In genomic region chr12:57840701-57841100, GRCh38 we compare ENCODE assay signal across 11 cellular contexts. TPM values are rescaled to one million over a fixed set of nuclear protein-coding genes. Genes with fewer than 3 reads are reported as not detected.
DNase-seq lines count a peak whose midpoint lies in the region; ATAC-seq and TF ChIP-seq lines count a peak whose summit lies in the region.
"Had no signal": no experiment of that assay in that cellular context is flagged by ENCODE, and none has a peak within 500 bp of the region (broad histone marks: within the 10 kb centered on the region; RNA-seq: fewer than 3 reads in every experiment).

No MANE protein-coding gene starts in this region.

- peaks cover 87 to 88% of the 10 kb centered on the region in 2 donors for H3K4me1 Mint-ChIP-seq in natural killer cell
- peaks cover 65 to 66% of the 10 kb centered on the region in 2 donors for H3K4me1 Mint-ChIP-seq in natural killer cell treated with Interleukin-12 subunit alpha and Interleukin-12 subunit beta and Interleukin-15 and Interleukin-18, amount 100 ng/mL, for 72 hours (ENCODE audit: low read depth in 2 of 2)
- H3K4me1 Mint-ChIP-seq in WTC11 = peaks cover 87% of the 10 kb centered on the region

- H3K27ac ChIP-seq in iPS-20b (ENCODE audit: low read length) (no peak overlapping the region), vagina (peak overlapping the region; percentile 99)

- TF ChIP-seq CTCF in natural killer cell (IDR thresholded peaks at IDR 0.05) (no peak), WTC11 (IDR thresholded peaks at IDR 0.05) (no peak), vagina (IDR thresholded peaks at IDR 0.05) (no peak), GM13977 (IDR thresholded peaks at IDR 0.05; ENCODE audit: extremely low read depth, insufficient read depth, missing control alignments) (no peak)

- H3K9ac ChIP-seq in iPS-20b (ENCODE audit: low read depth, low read length) = peak overlapping the region; percentile 34; the same call in 1 of the 2 replicates

- no peak for TF ChIP-seq POLR2A in vagina (IDR thresholded peaks at IDR 0.05)

- no peaks in the 10 kb centered on the region for H3K9me3 ChIP-seq in iPS-20b (ENCODE audit: insufficient read depth, low read depth, low read length)
- H3K9me3 ChIP-seq in vagina = no peaks in the 10 kb centered on the region

- peak overlapping the region; percentile 7; the same call in 1 of the 2 replicates for H3K4me3 ChIP-seq in iPS-20b (ENCODE audit: low read length)
- H3K4me3 ChIP-seq in vagina = peak overlapping the region in 1 of 2 donors; percentile 8

- in situ Hi-C loops in GM13977 (cut with MboI; ENCODE audit: low pct_unique_long_range_greater_than_20kb, low sequenced_read_pairs, unreplicated experiment) = no loop called here

- H3K36me3 ChIP-seq in iPS-20b (ENCODE audit: insufficient read depth, low read depth, low read length) = no peaks in the 10 kb centered on the region
- H3K36me3 ChIP-seq in vagina = no peaks in the 10 kb centered on the region

- H3K4me3 Mint-ChIP-seq in natural killer cell = no peak overlapping the region
- no peak overlapping the region for H3K4me3 Mint-ChIP-seq in natural killer cell treated with Interleukin-12 subunit alpha and Interleukin-12 subunit beta and Interleukin-15 and Interleukin-18, amount 100 ng/mL, for 72 hours
- peak overlapping the region; percentile 31 for H3K4me3 Mint-ChIP-seq in WTC11

- H3K9me3 Mint-ChIP-seq in natural killer cell (no peaks in the 10 kb centered on the region), WTC11 (no peaks in the 10 kb centered on the region)
- H3K9me3 Mint-ChIP-seq in natural killer cell treated with Interleukin-12 subunit alpha and Interleukin-12 subunit beta and Interleukin-15 and Interleukin-18, amount 100 ng/mL, for 72 hours = no peaks in the 10 kb centered on the region

- H3K27me3 ChIP-seq in iPS-20b (ENCODE audit: insufficient read depth, low read length) = no peaks in the 10 kb centered on the region
- no peaks in the 10 kb centered on the region for H3K27me3 ChIP-seq in vagina

- intact Hi-C loops in natural killer cell (cut with micrococcal nuclease) = no loop called here
- intact Hi-C loops in vagina (cut with DNase I) = no loop called here

- DNase-seq in natural killer cell (no peak), WTC11 (ENCODE audit: low spot score) (no peak), vagina (ENCODE audit: extremely low spot score in 2 of 2) (no peak), iPS-NIHi11 (ENCODE audit: low spot score) (no peak), GM13977 (ENCODE audit: low spot score) (no peak)
- no peak for DNase-seq in natural killer cell treated with Interleukin-12 subunit alpha and Interleukin-12 subunit beta and Interleukin-15 and Interleukin-18, amount 100 ng/mL, for 72 hours (ENCODE audit: low spot score)
- DNase-seq: activated naive CD4-positive, alpha-beta T cell; EL; NCI-H526 treated with DMSO at 0.1 percent for 48 hours had no signal

- POLR2A ChIA-PET in WTC11 (lab: Charles Lee) = no interaction called here

- H3K4me1 ChIP-seq in iPS-20b (ENCODE audit: insufficient read depth, low read length) (peaks cover 72% of the 10 kb centered on the region), vagina (peaks cover 90% of the 10 kb centered on the region)

- H3K36me3 Mint-ChIP-seq in natural killer cell (no peaks in the 10 kb centered on the region), WTC11 (no peaks in the 10 kb centered on the region)
- H3K36me3 Mint-ChIP-seq in natural killer cell treated with Interleukin-12 subunit alpha and Interleukin-12 subunit beta and Interleukin-15 and Interleukin-18, amount 100 ng/mL, for 72 hours = no peaks in the 10 kb centered on the region

- ATAC-seq in natural killer cell (no peak), WTC11 (no peak), GM19467 (IDR thresholded peaks at IDR 0.05; ENCODE audit: unreplicated experiment) (no peak)
- no peak for ATAC-seq in natural killer cell treated with Interleukin-12 subunit alpha and Interleukin-12 subunit beta and Interleukin-15 and Interleukin-18, amount 100 ng/mL, for 72 hours

- no peaks in the 10 kb centered on the region for H3K27me3 Mint-ChIP-seq in natural killer cell (ENCODE audit: low read depth in 2 of 2)
- H3K27me3 Mint-ChIP-seq in natural killer cell treated with Interleukin-12 subunit alpha and Interleukin-12 subunit beta and Interleukin-15 and Interleukin-18, amount 100 ng/mL, for 72 hours = no peaks in the 10 kb centered on the region
- H3K27me3 Mint-ChIP-seq in WTC11 (ENCODE audit: low read depth) = no peaks in the 10 kb centered on the region

- H3K27ac Mint-ChIP-seq in natural killer cell (peak overlapping the region; percentile 17 to 95), WTC11 (peak overlapping the region; percentile 66)
- H3K27ac Mint-ChIP-seq in natural killer cell treated with Interleukin-12 subunit alpha and Interleukin-12 subunit beta and Interleukin-15 and Interleukin-18, amount 100 ng/mL, for 72 hours = no peak overlapping the region

- CTCF ChIA-PET in WTC11 (lab: Charles Lee) = interaction anchor here (1.0 kb wide), 1 partner anchor 84 kb away, joined by 3 read pairs; no protein-coding TSS in a partner anchor

TF ChIP-seq in WTC11, 78 proteins besides CTCF, POLR2A, EP300 and RAD21:
- TF ChIP-seq ELF4 (CRISPR knock-in tag; IDR thresholded peaks at IDR 0.05; ENCODE audit: low read depth) (no peak), NR3C1 (CRISPR knock-in tag; conservative IDR thresholded peaks at IDR 0.05; ENCODE audit: low read depth) (no peak), NFE2L1 (CRISPR knock-in tag; IDR thresholded peaks at IDR 0.05) (no peak), ZNF671 (CRISPR knock-in tag; IDR thresholded peaks at IDR 0.05) (no peak), ZNF263 (CRISPR knock-in tag; IDR thresholded peaks at IDR 0.05; ENCODE audit: low read depth) (no peak), RELA (CRISPR knock-in tag; IDR thresholded peaks at IDR 0.05; ENCODE audit: borderline replicate concordance) (no peak), USF1 (CRISPR knock-in tag; IDR thresholded peaks at IDR 0.05) (no peak), ZNF219 (CRISPR knock-in tag; IDR thresholded peaks at IDR 0.05; ENCODE audit: borderline replicate concordance) (no peak), IRF2 (CRISPR knock-in tag; IDR thresholded peaks at IDR 0.05; ENCODE audit: borderline replicate concordance, low read depth) (no peak), FOXJ3 (CRISPR knock-in tag; IDR thresholded peaks at IDR 0.05; ENCODE audit: borderline replicate concordance) (no peak), HMGXB4 (CRISPR knock-in tag; IDR thresholded peaks at IDR 0.05) (no peak), TEAD1 (CRISPR knock-in tag; IDR thresholded peaks at IDR 0.05) (no peak), ATF1 (CRISPR knock-in tag; IDR thresholded peaks at IDR 0.05) (no peak)
- TF ChIP-seq, protein P1, sequence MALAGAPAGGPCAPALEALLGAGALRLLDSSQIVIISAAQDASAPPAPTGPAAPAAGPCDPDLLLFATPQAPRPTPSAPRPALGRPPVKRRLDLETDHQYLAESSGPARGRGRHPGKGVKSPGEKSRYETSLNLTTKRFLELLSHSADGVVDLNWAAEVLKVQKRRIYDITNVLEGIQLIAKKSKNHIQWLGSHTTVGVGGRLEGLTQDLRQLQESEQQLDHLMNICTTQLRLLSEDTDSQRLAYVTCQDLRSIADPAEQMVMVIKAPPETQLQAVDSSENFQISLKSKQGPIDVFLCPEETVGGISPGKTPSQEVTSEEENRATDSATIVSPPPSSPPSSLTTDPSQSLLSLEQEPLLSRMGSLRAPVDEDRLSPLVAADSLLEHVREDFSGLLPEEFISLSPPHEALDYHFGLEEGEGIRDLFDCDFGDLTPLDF (CRISPR knock-in tag; IDR thresholded peaks at IDR 0.05) = no peak
- TF ChIP-seq, protein P2, sequence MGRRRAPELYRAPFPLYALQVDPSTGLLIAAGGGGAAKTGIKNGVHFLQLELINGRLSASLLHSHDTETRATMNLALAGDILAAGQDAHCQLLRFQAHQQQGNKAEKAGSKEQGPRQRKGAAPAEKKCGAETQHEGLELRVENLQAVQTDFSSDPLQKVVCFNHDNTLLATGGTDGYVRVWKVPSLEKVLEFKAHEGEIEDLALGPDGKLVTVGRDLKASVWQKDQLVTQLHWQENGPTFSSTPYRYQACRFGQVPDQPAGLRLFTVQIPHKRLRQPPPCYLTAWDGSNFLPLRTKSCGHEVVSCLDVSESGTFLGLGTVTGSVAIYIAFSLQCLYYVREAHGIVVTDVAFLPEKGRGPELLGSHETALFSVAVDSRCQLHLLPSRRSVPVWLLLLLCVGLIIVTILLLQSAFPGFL (CRISPR knock-in tag; IDR thresholded peaks at IDR 0.05; ENCODE audit: borderline replicate concordance) = no peak

RNA-seq across cellular contexts. Expression of gene CTDSP2, which starts 5.8 kb away (rescaled TPM):
- total RNA-seq in natural killer cell (100 to 1,000 TPM in 2 of 3 donors, 10 to 100 TPM in 1; 93.8 to 135 (median 123) TPM), WTC11 (2021) (97.0 to 122 TPM (median 101 TPM) in 3 replicates), vagina (108 TPM)
- 10 to 100 TPM; 52.7 to 53.9 TPM for total RNA-seq in natural killer cell treated with Interleukin-12 subunit alpha and Interleukin-12 subunit beta and Interleukin-15 and Interleukin-18, amount 100 ng/mL, for 72 hours

RNA-seq across cellular contexts. Expression of gene AVIL, which starts 22.2 kb away (rescaled TPM):
- total RNA-seq in natural killer cell = 1 to 10 TPM in 2 of 3 donors, under 1 TPM in 1; 0.45 to 2.2 (median 1.3) TPM
- 1 to 10 TPM; 1.7 TPM for total RNA-seq in natural killer cell treated with Interleukin-12 subunit alpha and Interleukin-12 subunit beta and Interleukin-15 and Interleukin-18, amount 100 ng/mL, for 72 hours
- total RNA-seq in WTC11 (2021) = 0.42 to 0.78 TPM (median 0.57 TPM) in 3 replicates
- 5.2 TPM for total RNA-seq in vagina

RNA-seq across cellular contexts. Expression of gene TSFM, which starts 58.1 kb away (rescaled TPM):
- total RNA-seq in natural killer cell (10 to 100 TPM; 17.6 to 19.7 (median 17.7) TPM), WTC11 (2021) (48.6 to 49.5 TPM (median 48.7 TPM) in 3 replicates), vagina (17.9 TPM)
- total RNA-seq in natural killer cell treated with Interleukin-12 subunit alpha and Interleukin-12 subunit beta and Interleukin-15 and Interleukin-18, amount 100 ng/mL, for 72 hours = 10 to 100 TPM; 43.2 to 44.6 TPM

Comparison
In these comparisons a context has a peak if more than half of its experiments do, and no peak if none do; other contexts are left out.
1. H3K27ac Mint-ChIP-seq: peak in natural killer cell (2 of 2) and WTC11 (single experiment); none in natural killer cell treated with Interleukin-12 subunit alpha and Interleukin-12 subunit beta and Interleukin-15 and Interleukin-18, amount 100 ng/mL, for 72 hours (0 of 2).